ENCODE assay signal across 8 cellular contexts in genomic region chr19:52993342-52994178, GRCh38. TPM values are rescaled to one million over a fixed set of nuclear protein-coding genes. Genes with fewer than 3 reads are reported as not detected.
DNase-seq lines count a peak whose midpoint lies in the region; ATAC-seq and TF ChIP-seq lines count a peak whose summit lies in the region.

No MANE protein-coding gene starts in this region.

- H2AFZ ChIP-seq in osteoblast (ENCODE audit: low read length) = peak overlapping the region; percentile 89

- TF ChIP-seq CTCF in osteoblast (IDR thresholded peaks at IDR 0.05; ENCODE audit: extremely low read depth, low read depth, low read length) = no peak

- H3K27ac ChIP-seq in osteoblast (ENCODE audit: low read depth, low read length) = peak overlapping the region; percentile 24

- peak overlapping the region; percentile 83 for H3K4me3 Mint-ChIP-seq in activated naive CD8-positive, alpha-beta T cell

- peak overlapping the region; percentile 85 for H3K4me2 ChIP-seq in osteoblast (ENCODE audit: insufficient read depth, low read length)

- peak; percentile 83 for ATAC-seq in SK-N-SH treated with all-trans-retinoic acid at 6 μM for 48 hours
- no peak for ATAC-seq in HG02970 (IDR thresholded peaks at IDR 0.05; ENCODE audit: low FRiP score, unreplicated experiment)

- peaks cover 15% of the 10 kb centered on the region for H3K4me1 ChIP-seq in osteoblast (ENCODE audit: insufficient read depth, low read length)

- H3K4me3 ChIP-seq in osteoblast (ENCODE audit: insufficient read depth, low read length) = peak overlapping the region; percentile 72

- peaks cover 5% of the 10 kb centered on the region for H3K9me3 Mint-ChIP-seq in activated naive CD8-positive, alpha-beta T cell (ENCODE audit: low read depth)

- peaks cover 14% of the 10 kb centered on the region for H3K4me1 Mint-ChIP-seq in activated naive CD8-positive, alpha-beta T cell (ENCODE audit: low read depth)

- no peaks in the 10 kb centered on the region for H3K27me3 ChIP-seq in osteoblast (ENCODE audit: insufficient read depth, low read length)

- H4K20me1 ChIP-seq in osteoblast (ENCODE audit: insufficient read depth, low read length) = no peaks in the 10 kb centered on the region

- no peaks in the 10 kb centered on the region for H3K79me2 ChIP-seq in osteoblast (ENCODE audit: insufficient read depth, low read length)

- H3K27me3 Mint-ChIP-seq in activated naive CD8-positive, alpha-beta T cell = peaks cover 6% of the 10 kb centered on the region

- H3K36me3 Mint-ChIP-seq in activated naive CD8-positive, alpha-beta T cell = peaks cover 21% of the 10 kb centered on the region

- DNase-seq in NCI-H524 (lab: John Stamatoyannopoulos, UW) (peak; percentile 22 to 49), NCI-H524 treated with DMSO at 0.1 percent for 48 hours (lab: John Stamatoyannopoulos, UW) (no peak), head of caudate nucleus (peak; percentile 48 to 86 (median 71)), osteoblast (ENCODE audit: insufficient read length, low spot score, missing footprints) (peak; percentile 90), superior temporal gyrus (ENCODE audit: extremely low spot score) (peak; percentile 53)

- no peaks in the 10 kb centered on the region for H3K36me3 ChIP-seq in osteoblast (ENCODE audit: insufficient read depth, low read length)

- H3K9me3 ChIP-seq in osteoblast (ENCODE audit: low read depth, low read length) = no peaks in the 10 kb centered on the region

- intact Hi-C loops in head of caudate nucleus (cut with DNase I) = no loop called here

- no peak overlapping the region for H3K27ac Mint-ChIP-seq in activated naive CD8-positive, alpha-beta T cell

TF ChIP-seq in SK-N-SH treated with all-trans-retinoic acid at 6 μM for 48 hours, 23 proteins besides CTCF, POLR2A, EP300 and RAD21:
- TF ChIP-seq OSR1 (CRISPR knock-in tag; IDR thresholded peaks at IDR 0.05) = no peak
- TF ChIP-seq TOX (CRISPR knock-in tag; IDR thresholded peaks at IDR 0.05; ENCODE audit: borderline replicate concordance) = no peak
- no peak for TF ChIP-seq TCF4 (CRISPR knock-in tag; IDR thresholded peaks at IDR 0.05; ENCODE audit: borderline replicate concordance)
- no peak for TF ChIP-seq ESRRG (CRISPR knock-in tag; IDR thresholded peaks at IDR 0.05)
- no peak for TF ChIP-seq CREB5 (CRISPR knock-in tag; IDR thresholded peaks at IDR 0.05; ENCODE audit: low read depth)
- TF ChIP-seq ZC3H10 (CRISPR knock-in tag; IDR thresholded peaks at IDR 0.05) = no peak
- TF ChIP-seq ZFP30 (CRISPR knock-in tag; IDR thresholded peaks at IDR 0.05) = no peak
- no peak for TF ChIP-seq TSHZ2 (CRISPR knock-in tag; IDR thresholded peaks at IDR 0.05)
- no peak for TF ChIP-seq GLIS3 (CRISPR knock-in tag; IDR thresholded peaks at IDR 0.05)
- no peak for TF ChIP-seq RARB (CRISPR knock-in tag; IDR thresholded peaks at IDR 0.05)
- no peak for TF ChIP-seq CSRNP3 (CRISPR knock-in tag; IDR thresholded peaks at IDR 0.05)
- TF ChIP-seq SNAI2 (CRISPR knock-in tag; IDR thresholded peaks at IDR 0.05) = no peak
- TF ChIP-seq PPARA (CRISPR knock-in tag; IDR thresholded peaks at IDR 0.05; ENCODE audit: borderline replicate concordance) = no peak
- no peak for TF ChIP-seq CSDC2 (CRISPR knock-in tag; IDR thresholded peaks at IDR 0.05)

RNA-seq across cellular contexts. Expression of gene ERVV-1, which starts 20.2 kb away (rescaled TPM):
- not detected in 2 replicates for total RNA-seq in osteoblast

RNA-seq across cellular contexts. Expression of gene ZNF816, which starts 30.9 kb away (rescaled TPM):
- 8.3 and 9.8 TPM in 2 replicates for total RNA-seq in osteoblast

RNA-seq across cellular contexts. Expression of gene ERVV-2, which starts 51.0 kb away (rescaled TPM):
- not detected in 2 replicates for total RNA-seq in osteoblast
